In the genomic region with DNA sequence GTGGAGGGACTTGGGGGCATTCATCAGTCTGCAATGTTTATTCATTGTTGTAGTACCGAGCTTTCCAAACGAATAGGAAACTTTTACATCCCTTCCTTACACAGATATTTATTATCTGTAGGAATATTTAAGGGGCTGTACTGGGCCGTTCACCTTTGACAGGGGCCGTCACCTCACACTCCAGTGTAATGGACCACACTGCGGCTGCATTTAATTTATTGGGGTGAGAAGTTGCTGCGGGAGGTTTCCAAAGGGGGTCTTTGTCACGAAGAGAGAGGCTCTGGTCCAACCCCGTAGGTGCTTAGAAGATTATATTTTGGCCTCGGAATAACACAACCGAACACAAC, we compare ENCODE assay signal across 1 cellular context.
A peak's percentile ranks its signal among the peaks of the same experiment; 100 is the strongest.
TF ChIP-seq lines count a peak whose summit lies in the region.

No MANE protein-coding gene starts in this region.

TF ChIP-seq in K562, 482 proteins besides CTCF, POLR2A, EP300 and RAD21 (continued from another document):
- no peak for TF ChIP-seq YY1 (IDR thresholded peaks at IDR 0.05; ENCODE audit: borderline replicate concordance in 1 of 3, control insufficient read depth in 1 of 3, extremely low read depth in 1 of 3, insufficient read depth in 3 of 3, insufficient read length in 1 of 3, insufficient replicate concordance in 2 of 3, low read depth in 1 of 3, low read length in 2 of 3)
- peak; percentile 16; the same call in 1 of the 2 replicates for TF ChIP-seq PHF8 (IDR thresholded peaks at IDR 0.05; ENCODE audit: borderline replicate concordance, low read length)
